ENCODE assay signal across 24 cellular contexts in the genomic region with DNA sequence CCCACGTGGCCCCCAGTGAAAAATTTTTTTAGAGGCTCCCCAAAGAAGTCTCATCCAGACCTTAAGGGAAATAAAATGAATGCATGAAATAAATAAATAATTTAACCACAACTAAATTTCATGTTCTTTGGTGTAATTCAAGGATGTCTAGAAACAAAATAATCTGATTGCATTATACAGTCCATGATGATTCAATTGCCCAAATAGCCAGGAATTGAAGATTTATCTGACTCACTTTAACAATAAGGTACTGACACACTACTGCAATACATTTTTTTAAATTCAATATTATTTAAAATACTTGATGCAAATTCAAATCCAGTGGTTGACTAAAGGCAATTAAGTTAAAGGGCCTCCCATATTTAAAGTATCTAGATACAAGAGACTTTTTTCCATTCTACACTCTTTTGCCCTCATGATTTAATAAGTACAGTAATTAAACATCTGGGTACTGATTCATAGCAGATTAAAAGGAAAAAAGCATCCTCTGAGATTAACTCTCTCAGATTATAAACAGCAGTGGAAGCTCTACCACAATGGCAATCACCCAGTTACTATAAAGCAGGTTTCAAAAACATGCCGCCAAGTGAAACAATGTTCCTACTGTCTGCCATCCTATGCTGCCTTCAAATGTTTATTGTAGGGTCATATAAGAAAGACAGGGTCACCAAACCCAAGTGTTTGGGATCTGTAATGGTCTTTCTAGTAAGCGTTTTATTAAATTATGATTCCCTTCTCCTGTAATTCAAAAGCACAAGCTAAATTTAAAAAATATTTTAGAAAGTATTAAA. TPM values are rescaled to one million over a fixed set of nuclear protein-coding genes. Genes with fewer than 3 reads are reported as not detected.
DNase-seq lines count a peak whose midpoint lies in the region; ATAC-seq, FAIRE-seq and TF ChIP-seq lines count a peak whose summit lies in the region.
"Had no signal": no experiment of that assay in that cellular context is flagged by ENCODE, and none has a peak within 500 bp of the region (broad histone marks: within the 10 kb centered on the region; RNA-seq: fewer than 3 reads in every experiment).

No MANE protein-coding gene starts in this region.

- CTCF ChIA-PET in Caco-2 (lab: Charles Lee), result no interaction called here
- CTCF ChIA-PET in PC-3 (lab: Charles Lee), result no interaction called here
- CTCF ChIA-PET in naive thymus-derived CD4-positive, alpha-beta T cell (lab: Charles Lee), result no interaction called here

- H3K4me2 ChIP-seq in PC-3 (ENCODE audit: low read length), result no peak overlapping the region

- H3K4me3 Mint-ChIP-seq in Caco-2 (ENCODE audit: unreplicated experiment) (no peak overlapping the region), endodermal cell (no peak overlapping the region)
- H3K4me3 Mint-ChIP-seq in naive thymus-derived CD4-positive, alpha-beta T cell, result no peak overlapping the region
- H3K4me3 Mint-ChIP-seq: activated T-cell treated with anti-CD3 and anti-CD28 coated beads, Interleukin-2, amount 50 U/mL, for 4 hours; CD8-positive, alpha-beta T cell had no signal

- no peak overlapping the region for H3K27ac Mint-ChIP-seq in Caco-2 (ENCODE audit: unreplicated experiment)
- H3K27ac Mint-ChIP-seq in endodermal cell, result no peak overlapping the region
- H3K27ac Mint-ChIP-seq in naive thymus-derived CD4-positive, alpha-beta T cell, result peak overlapping the region in 6 of 9 donors; percentile 28 to 70 (median 47)

- BruUV-seq in Caco-2 (replicated peaks; lab: Mats Ljungman, UMichigan) (TSS peak; percentile 21), PC-3 (replicated peaks; lab: Mats Ljungman, UMichigan) (TSS peak; percentile 23)

- H3K27me3 Mint-ChIP-seq in Caco-2 (ENCODE audit: insufficient read depth, unreplicated experiment) (no peaks in the 10 kb centered on the region), endodermal cell (ENCODE audit: insufficient read depth) (no peaks in the 10 kb centered on the region)
- H3K27me3 Mint-ChIP-seq in naive thymus-derived CD4-positive, alpha-beta T cell, result no peaks in the 10 kb centered on the region

- no peaks in the 10 kb centered on the region for H3K4me1 ChIP-seq in Caco-2
- no peaks in the 10 kb centered on the region for H3K4me1 ChIP-seq in PC-3 (ENCODE audit: insufficient read depth, low read length)
- H3K4me1 ChIP-seq in endodermal cell (ENCODE audit: control insufficient read depth, insufficient read depth, low read length), result no peaks in the 10 kb centered on the region
- no peaks in the 10 kb centered on the region for H3K4me1 ChIP-seq in naive thymus-derived CD4-positive, alpha-beta T cell (ENCODE audit: control insufficient read depth in 2 of 2, insufficient read depth in 2 of 2, low read length in 2 of 2)
- H3K4me1 ChIP-seq: foreskin keratinocyte, prostate gland, stomach had no signal

- intact Hi-C loops in Caco-2 (cut with micrococcal nuclease; ENCODE audit: unreplicated experiment) (no loop called here), PC-3 (cut with micrococcal nuclease) (no loop called here)
- intact Hi-C loops in naive thymus-derived CD4-positive, alpha-beta T cell (cut with micrococcal nuclease), result no loop called here

- POLR2A ChIA-PET in Caco-2 (lab: Charles Lee), result interaction anchor here (2.6 kb wide), 1 partner anchor 10 kb away, joined by 12 read pairs; the partner anchor contains the start of gene UQCC5
- POLR2A ChIA-PET in PC-3 (lab: Charles Lee; ENCODE audit: unreplicated experiment), result no interaction called here
- POLR2A ChIA-PET in naive thymus-derived CD4-positive, alpha-beta T cell (lab: Charles Lee), result interaction anchor here (1.5 kb wide), 1 partner anchor 10 kb away, joined by 3 read pairs; the partner anchor contains the start of gene UQCC5

- H3K27me3 ChIP-seq in Caco-2 (replicated peaks; ENCODE audit: control insufficient read depth, insufficient read depth, low read length), result no peaks in the 10 kb centered on the region
- H3K27me3 ChIP-seq in PC-3 (ENCODE audit: low read length), result no peaks in the 10 kb centered on the region
- no peaks in the 10 kb centered on the region for H3K27me3 ChIP-seq in endodermal cell (ENCODE audit: control insufficient read depth, insufficient read depth, low read length, poor library complexity, severe bottlenecking)
- no peaks in the 10 kb centered on the region for H3K27me3 ChIP-seq in naive thymus-derived CD4-positive, alpha-beta T cell (ENCODE audit: control insufficient read depth in 2 of 2, insufficient read depth in 2 of 2, low read length in 2 of 2)
- H3K27me3 ChIP-seq: foreskin keratinocyte, stomach, transverse colon had no signal

- DNase-seq in Caco-2 (no peak), PC-3 (no peak), endodermal cell (no peak), GM12891 (ENCODE audit: insufficient read length, low spot score) (no peak), DMS153 (lab: John Stamatoyannopoulos, UW) (no peak)
- DNase-seq in naive thymus-derived CD4-positive, alpha-beta T cell, result no peak
- DNase-seq: activated CD4-positive, alpha-beta T cell treated with anti-CD3 and anti-CD28 coated beads for 4 hours; activated CD8-positive, alpha-beta memory T cell treated with anti-CD3 and anti-CD28 coated beads for 24 hours; activated T-cell treated with anti-CD3 and anti-CD28 coated beads, Interleukin-2, amount 50 U/mL, for 4 hours; amygdala; CD8-positive, alpha-beta T cell; foreskin keratinocyte; hippocampal formation; NCI-H1092; NCI-H1930; NCI-H69; stimulated activated CD8-positive, alpha-beta memory T cell treated with anti-CD3 and anti-CD28 coated beads, Interleukin-4, amount 100 ng/mL, for 48 hours; stomach; transverse colon had no signal

- no peak for TF ChIP-seq CTCF in Caco-2 (IDR thresholded peaks at IDR 0.05; ENCODE audit: insufficient read depth in 1 of 2, low read depth in 1 of 2, low read length in 1 of 2, severe bottlenecking in 1 of 2, unreplicated experiment in 1 of 2)
- TF ChIP-seq CTCF in PC-3 (conservative IDR thresholded peaks at IDR 0.05; ENCODE audit: low read depth, low read length), result no peak
- TF ChIP-seq CTCF in endodermal cell (conservative IDR thresholded peaks at IDR 0.05), result no peak

- H3K9ac ChIP-seq in PC-3 (ENCODE audit: low read length) (no peak overlapping the region), endodermal cell (ENCODE audit: extremely low read depth, low read length, poor library complexity, severe bottlenecking) (no peak overlapping the region)

- TF ChIP-seq POLR2A in GM12891 (IDR thresholded peaks at IDR 0.05; ENCODE audit: low read depth, low read length), result no peak

- H4K20me1 ChIP-seq in PC-3 (ENCODE audit: low read length), result 0 out of 2 replicates have a peak, but pooled peaks cover 5% of the 10 kb centered on the region

- H3K9me3 ChIP-seq in Caco-2, result no peaks in the 10 kb centered on the region
- no peaks in the 10 kb centered on the region for H3K9me3 ChIP-seq in PC-3 (ENCODE audit: low read length)
- H3K9me3 ChIP-seq in endodermal cell (ENCODE audit: control insufficient read depth, low read length), result no peaks in the 10 kb centered on the region
- no peaks in the 10 kb centered on the region for H3K9me3 ChIP-seq in naive thymus-derived CD4-positive, alpha-beta T cell (ENCODE audit: control insufficient read depth in 2 of 3, low read length in 3 of 3)
- H3K9me3 ChIP-seq: prostate gland, stomach, transverse colon had no signal

- no peaks in the 10 kb centered on the region for H3K9me2 ChIP-seq in PC-3 (replicated peaks; ENCODE audit: low read length)

- no peaks in the 10 kb centered on the region for H3K9me3 Mint-ChIP-seq in Caco-2 (ENCODE audit: unreplicated experiment)
- no peaks in the 10 kb centered on the region for H3K9me3 Mint-ChIP-seq in endodermal cell
- H3K9me3 Mint-ChIP-seq in naive thymus-derived CD4-positive, alpha-beta T cell, result no peaks in the 10 kb centered on the region
- H3K9me3 Mint-ChIP-seq: activated T-cell treated with anti-CD3 and anti-CD28 coated beads, Interleukin-2, amount 50 U/mL, for 4 hours; CD8-positive, alpha-beta T cell had no signal

- H3K4me1 Mint-ChIP-seq in Caco-2 (ENCODE audit: low read depth, unreplicated experiment) (no peaks in the 10 kb centered on the region), endodermal cell (no peaks in the 10 kb centered on the region)
- peaks cover 5 to 14% (median 7%) of the 10 kb centered on the region in 7 donors for H3K4me1 Mint-ChIP-seq in naive thymus-derived CD4-positive, alpha-beta T cell

- H3F3A ChIP-seq in PC-3 (ENCODE audit: low read length, unreplicated experiment), result no peaks in the 10 kb centered on the region

- no peak for FAIRE-seq in GM12891 (lab: Jason Lieb, UNC)
- FAIRE-seq: H1 had no signal

- H3K27ac ChIP-seq in PC-3 (ENCODE audit: low read length) (no peak overlapping the region), endodermal cell (ENCODE audit: low read depth, low read length) (peak overlapping the region; percentile 18)
- peak overlapping the region; percentile 37 for H3K27ac ChIP-seq in naive thymus-derived CD4-positive, alpha-beta T cell (ENCODE audit: low read depth, low read length)
- H3K27ac ChIP-seq: foreskin keratinocyte, prostate gland, stomach, transverse colon had no signal

- no peaks in the 10 kb centered on the region for H3K36me3 ChIP-seq in Caco-2 (ENCODE audit: control insufficient read depth, insufficient read depth, low read length)
- peaks cover 38% of the 10 kb centered on the region for H3K36me3 ChIP-seq in PC-3 (ENCODE audit: low read depth, low read length)
- H3K36me3 ChIP-seq in endodermal cell (ENCODE audit: control insufficient read depth, insufficient read depth, low read length), result peaks cover 64% of the 10 kb centered on the region
- H3K36me3 ChIP-seq in naive thymus-derived CD4-positive, alpha-beta T cell (ENCODE audit: control insufficient read depth in 2 of 3, insufficient read depth in 3 of 3, low read length in 3 of 3), result peaks cover 7 to 32% (median 7%) of the 10 kb centered on the region in 3 experiments
- H3K36me3 ChIP-seq: prostate gland had no signal

- H3K4me3 ChIP-seq in Caco-2 (ENCODE audit: low read depth, low read length), result no peak overlapping the region
- H3K4me3 ChIP-seq in PC-3 (ENCODE audit: low read length), result no peak overlapping the region
- H3K4me3 ChIP-seq in endodermal cell (ENCODE audit: low read length), result no peak overlapping the region
- H3K4me3 ChIP-seq in naive thymus-derived CD4-positive, alpha-beta T cell (ENCODE audit: low read length), result no peak overlapping the region
- H3K4me3 ChIP-seq: prostate gland, stomach, transverse colon had no signal

- H3K36me3 Mint-ChIP-seq in Caco-2 (ENCODE audit: insufficient read depth, unreplicated experiment) (peaks cover 38% of the 10 kb centered on the region), endodermal cell (ENCODE audit: low read depth) (peaks cover 31% of the 10 kb centered on the region)
- peaks cover 0 to 12% (median 2%) of the 10 kb centered on the region in 5 donors for H3K36me3 Mint-ChIP-seq in naive thymus-derived CD4-positive, alpha-beta T cell

- WGBS in endodermal cell (ENCODE audit: insufficient coverage in 1 of 2, insufficient read length in 1 of 2), 2 experiments, result 100% methylated on average over 1 to 3 of the region's 3 CpGs

- ATAC-seq in PC-3 (peak; percentile 31; the same call in 1 of the 2 replicates), GM21786 (IDR thresholded peaks at IDR 0.05; ENCODE audit: unreplicated experiment) (no peak), HG03520 (IDR thresholded peaks at IDR 0.05; ENCODE audit: unreplicated experiment) (no peak)
- ATAC-seq in naive thymus-derived CD4-positive, alpha-beta T cell, result no peak
- ATAC-seq: activated T-cell treated with anti-CD3 and anti-CD28 coated beads, Interleukin-2, amount 50 U/mL, for 4 hours; CD8-positive, alpha-beta T cell; foreskin keratinocyte had no signal

- H3K79me2 ChIP-seq in PC-3 (ENCODE audit: low read length), result peaks cover 12% of the 10 kb centered on the region

- no peak overlapping the region for H2AFZ ChIP-seq in PC-3 (ENCODE audit: low read length)

RNA-seq across cellular contexts. Expression of gene UQCC5, which starts 9.9 kb away (rescaled TPM):
- 35.0 and 38.6 TPM in 2 replicates for total RNA-seq in Caco-2 (2022)
- total RNA-seq in PC-3 (2014; rRNA removed), result 14.5 and 26.1 TPM in 2 replicates
- 10 to 100 TPM; 28.1 to 34.1 TPM for total RNA-seq in endodermal cell
- 36.0 TPM for polyA plus RNA-seq in endodermal cell (2013, experiment 1 of 2)
- polyA plus RNA-seq in endodermal cell (2013, experiment 2 of 2), result 36.8 TPM
- total RNA-seq in naive thymus-derived CD4-positive, alpha-beta T cell, result 10 to 100 TPM in 3 of 5 experiments, 1 to 10 TPM in 2; 5.4 to 11.9 (median 10.7) TPM
- 10 to 100 TPM; 24.3 to 28.2 TPM for polyA plus RNA-seq in naive thymus-derived CD4-positive, alpha-beta T cell
- polyA plus RNA-seq in GM12891 (2012; ENCODE audit: low read depth, missing spikeins), result 78.1 TPM

RNA-seq across cellular contexts. Expression of gene NT5DC2, which starts 12.6 kb away (rescaled TPM):
- total RNA-seq in Caco-2 (2022) (212 and 214 TPM in 2 replicates), PC-3 (2014; rRNA removed) (229 and 263 TPM in 2 replicates), endodermal cell (100 to 1,000 TPM; 288 to 341 TPM)
- 361 TPM for polyA plus RNA-seq in endodermal cell (2013, experiment 1 of 2)
- polyA plus RNA-seq in endodermal cell (2013, experiment 2 of 2), result 348 TPM
- total RNA-seq in naive thymus-derived CD4-positive, alpha-beta T cell, result 10 to 100 TPM in 1 of 5 experiments, 1 to 10 TPM in 4; 2.1 to 23.0 (median 3.9) TPM
- polyA plus RNA-seq in naive thymus-derived CD4-positive, alpha-beta T cell, result 1 to 10 TPM in 1 of 2 donors, not detected in 1; 1.3 TPM
- polyA plus RNA-seq in GM12891 (2012; ENCODE audit: low read depth, missing spikeins), result 36.9 TPM

RNA-seq across cellular contexts. Expression of gene STAB1, which starts 51.2 kb away (rescaled TPM):
- 0.39 and 0.63 TPM in 2 replicates for total RNA-seq in Caco-2 (2022)
- total RNA-seq in PC-3 (2014; rRNA removed), result 0.33 TPM in 1 of 2 replicates, not detected in the other
- total RNA-seq in endodermal cell, result under 1 TPM; 0.24 to 0.55 TPM
- polyA plus RNA-seq in endodermal cell (2013, experiment 1 of 2), result 0.21 TPM
- 0.04 TPM for polyA plus RNA-seq in endodermal cell (2013, experiment 2 of 2)
- 100 to 1,000 TPM in 1 of 5 experiments, 10 to 100 TPM in 3, under 1 TPM in 1; 0.27 to 122 (median 26.1) TPM for total RNA-seq in naive thymus-derived CD4-positive, alpha-beta T cell
- polyA plus RNA-seq in naive thymus-derived CD4-positive, alpha-beta T cell, result not detected
- polyA plus RNA-seq in GM12891 (2012; ENCODE audit: low read depth, missing spikeins), result 0.08 TPM
- total RNA-seq: foreskin keratinocyte, G401 had no signal

Comparison
In these comparisons a context has a peak if more than half of its experiments do, and no peak if none do; other contexts are left out.
1. H3K27ac Mint-ChIP-seq: peak in naive thymus-derived CD4-positive, alpha-beta T cell (6 of 9); none in Caco-2 (single experiment) and endodermal cell (single experiment).